In genomic region chr3:171443211-171443957, GRCh38 we compare ENCODE assay signal across 1 cellular context.
TF ChIP-seq lines count a peak whose summit lies in the region.

No MANE protein-coding gene starts in this region.

TF ChIP-seq in SK-N-SH, 30 proteins besides CTCF, POLR2A, EP300 and RAD21 (continued from another document):
- TF ChIP-seq IRF3 (IDR thresholded peaks at IDR 0.05; ENCODE audit: low read depth, low read length): no peak
TF ChIP-seq in SK-N-SH: peak in this region for 0.
